ENCODE assay signal across 8 cellular contexts in genomic region chr17:73189417-73190099, GRCh38. TPM values are rescaled to one million over a fixed set of nuclear protein-coding genes. Genes with fewer than 3 reads are reported as not detected.
DNase-seq lines count a peak whose midpoint lies in the region; ATAC-seq lines count a peak whose summit lies in the region.

No MANE protein-coding gene starts in this region.

- no peaks in the 10 kb centered on the region for H3K27me3 ChIP-seq in H7 (ENCODE audit: control insufficient read depth, insufficient read depth, low read length)

- H3K36me3 ChIP-seq in H7 (replicated peaks; ENCODE audit: control insufficient read depth, insufficient read depth, low read length) = no peaks in the 10 kb centered on the region

- DNase-seq in AG20443 (ENCODE audit: low spot score) (peak; percentile 71), H7 (peak; percentile 80), NCI-H82 treated with DMSO at 0.1 percent for 48 hours (lab: John Stamatoyannopoulos, UW; ENCODE audit: unreplicated experiment) (peak; percentile 48), dermis microvascular lymphatic vessel endothelial cell (ENCODE audit: low read depth in 2 of 2) (peak; percentile 48 to 58), occipital lobe (lab: John Stamatoyannopoulos, UW) (peak; percentile 47), NK-92 (lab: John Stamatoyannopoulos, UW; ENCODE audit: unreplicated experiment) (no peak)

- H3K4me3 ChIP-seq in H7 (ENCODE audit: insufficient read depth, low read depth, low read length) = no peak overlapping the region

- no peak for ATAC-seq in HG02870 (IDR thresholded peaks at IDR 0.05; ENCODE audit: unreplicated experiment)
- ATAC-seq in GM19023 (IDR thresholded peaks at IDR 0.05; ENCODE audit: unreplicated experiment) = no peak

RNA-seq across cellular contexts. Expression of gene COG1, which starts 3.3 kb away (rescaled TPM):
- total RNA-seq in H7 (2014; rRNA removed; shearing (Covaris generic)) = 12.9 and 20.4 TPM in 2 replicates
- 15.1 and 17.3 TPM in 2 replicates for total RNA-seq in dermis microvascular lymphatic vessel endothelial cell
- 19.3 TPM for total RNA-seq in occipital lobe

RNA-seq across cellular contexts. Expression of gene SSTR2, which starts 24.7 kb away (rescaled TPM):
- total RNA-seq in H7 (2014; rRNA removed; shearing (Covaris generic)) = 1.3 and 2.5 TPM in 2 replicates
- total RNA-seq in dermis microvascular lymphatic vessel endothelial cell (not detected in 2 replicates), occipital lobe (44.5 TPM)

Comparison
In these comparisons a context has a peak if more than half of its experiments do, and no peak if none do; other contexts are left out.
1. RNA of gene SSTR2, which starts 24.7 kb away (total RNA-seq): 44.5 TPM in occipital lobe (single experiment); 1.3 to 2.5 TPM in H7 and not detected in dermis microvascular lymphatic vessel endothelial cell; every median in the first group is over 10 times any median in the second.